In the genomic region with DNA sequence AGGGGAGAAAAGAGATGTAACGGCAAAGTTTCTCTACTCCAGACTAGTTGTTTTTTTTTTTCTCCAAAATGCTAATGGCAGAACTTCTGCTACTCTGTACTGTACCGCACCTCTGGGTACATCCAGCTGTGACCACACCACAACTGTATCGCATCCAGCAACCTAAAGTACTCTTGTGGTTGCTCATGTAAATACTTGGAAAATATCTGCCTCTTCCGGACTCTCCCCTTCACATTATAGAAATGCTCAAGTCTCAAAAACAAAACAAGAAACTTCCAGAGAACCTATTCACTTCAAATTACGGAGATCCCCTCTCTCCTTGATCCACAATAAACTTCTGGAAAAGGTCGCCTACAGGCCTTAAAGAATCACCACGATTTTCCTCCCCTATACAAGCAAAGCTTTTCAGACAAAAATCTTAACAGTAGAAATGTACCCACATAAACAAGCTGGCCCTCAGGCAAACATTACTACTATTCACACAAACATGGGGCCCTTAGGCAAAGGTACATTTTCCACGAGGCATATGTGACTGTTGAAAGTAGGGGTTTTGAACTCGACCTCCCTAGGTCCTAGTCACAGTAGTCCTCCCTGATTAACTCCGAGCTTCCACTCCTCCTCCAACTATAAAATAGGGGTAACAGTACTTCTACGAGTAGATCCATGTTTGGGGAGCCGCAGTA, we compare ENCODE assay signal across 10 cellular contexts.
DNase-seq lines count a peak whose midpoint lies in the region; ATAC-seq and TF ChIP-seq lines count a peak whose summit lies in the region.
"Had no signal": no experiment of that assay in that cellular context is flagged by ENCODE, and none has a peak within 500 bp of the region (broad histone marks: within the 10 kb centered on the region; RNA-seq: fewer than 3 reads in every experiment).

No MANE protein-coding gene starts in this region.

- H3K27ac ChIP-seq in SK-N-SH (ENCODE audit: low read depth in 2 of 2, low read length in 1 of 2), result peak overlapping the region in 1 of 2 experiments; percentile 41; a peak in 1 of 4 replicates
- peak overlapping the region in 3 of 5 donors; percentile 81 to 99 (median 97) for H3K27ac ChIP-seq in adrenal gland
- H3K27ac ChIP-seq in layer of hippocampus (ENCODE audit: low read depth, low read length), result peak overlapping the region; percentile 90
- H3K27ac ChIP-seq in temporal lobe (ENCODE audit: low read depth, low read length), result peak overlapping the region; percentile 83
- H3K27ac ChIP-seq: 22Rv1 had no signal

- no peaks in the 10 kb centered on the region for H3K9me3 ChIP-seq in SK-N-SH
- no peaks in the 10 kb centered on the region for H3K9me3 ChIP-seq in adrenal gland (replicated peaks in 1 of 3)

- H3K79me2 ChIP-seq in SK-N-SH (ENCODE audit: insufficient read depth), result peaks cover 89% of the 10 kb centered on the region

- DNase-seq in SK-N-SH, result no peak
- no peak for DNase-seq in adrenal gland
- no peak for DNase-seq in cerebellum (ENCODE audit: low spot score)
- DNase-seq in NK-92 (lab: John Stamatoyannopoulos, UW; ENCODE audit: unreplicated experiment), result no peak
- DNase-seq in sciatic nerve (ENCODE audit: low spot score), result no peak
- DNase-seq: T1000 had no signal

- ATAC-seq in SK-N-SH treated with all-trans-retinoic acid at 6 μM for 48 hours (no peak), sciatic nerve (no peak)

- no peak for TF ChIP-seq RAD21 in SK-N-SH (IDR thresholded peaks at IDR 0.05; ENCODE audit: low read length)

- H3K4me3 ChIP-seq in SK-N-SH (ENCODE audit: low read depth in 2 of 2, low read length in 1 of 2), result peak overlapping the region; percentile 61 to 93
- H3K4me3 ChIP-seq in adrenal gland, result peak overlapping the region in 3 of 4 donors; percentile 13 to 80 (median 22)

- H3K9me2 ChIP-seq in SK-N-SH, result no peaks in the 10 kb centered on the region

- no peak for TF ChIP-seq CTCF in SK-N-SH (IDR thresholded peaks at IDR 0.05)
- no peak for TF ChIP-seq CTCF in adrenal gland (IDR thresholded peaks at IDR 0.05)

- peak overlapping the region; percentile 52; the same call in 1 of the 2 replicates for H3K9ac ChIP-seq in SK-N-SH

- H2AFZ ChIP-seq in SK-N-SH (ENCODE audit: low read depth), result no peak overlapping the region

- CTCF ChIA-PET in SK-N-SH (lab: Yijun Ruan, JAX), result interaction anchor here (1.2 to 3.3 kb wide), 3 partner anchors 15 to 198 kb away, joined by 3 to 10 read pairs (median 3); no protein-coding TSS in a partner anchor

- no peaks in the 10 kb centered on the region for H3K27me3 ChIP-seq in SK-N-SH (ENCODE audit: insufficient read depth)
- H3K27me3 ChIP-seq in adrenal gland, result no peaks in the 10 kb centered on the region
- no peaks in the 10 kb centered on the region for H3K27me3 ChIP-seq in layer of hippocampus (ENCODE audit: control insufficient read depth, insufficient read depth, low read length)

- peaks cover 52% of the 10 kb centered on the region for H4K20me1 ChIP-seq in SK-N-SH (ENCODE audit: insufficient read depth)

- peaks cover 7 to 23% of the 10 kb centered on the region in 2 experiments for H3K4me1 ChIP-seq in SK-N-SH (ENCODE audit: control insufficient read depth in 1 of 2, insufficient read depth in 2 of 2, low read depth in 1 of 2, low read length in 1 of 2)
- H3K4me1 ChIP-seq in adrenal gland (replicated peaks in 1 of 2), result peaks cover 19 to 65% of the 10 kb centered on the region in 2 donors

- no peak for TF ChIP-seq EP300 in SK-N-SH (IDR thresholded peaks at IDR 0.05; ENCODE audit: borderline replicate concordance in 1 of 2, low read depth in 1 of 2, low read length in 1 of 2)

- WGBS in SK-N-SH (ENCODE audit: low lambda C conversion rate), result 87% methylated on average over 12 of the region's 12 CpGs
- 53 to 61% (median 60%) methylated on average over 12 of the region's 12 CpGs for WGBS in adrenal gland, 4 donors

- TF ChIP-seq POLR2A in adrenal gland (IDR thresholded peaks at IDR 0.05), result no peak

- POLR2A ChIA-PET in SK-N-SH (lab: Yijun Ruan, JAX), result no interaction called here

- H3K4me2 ChIP-seq in SK-N-SH, result peak overlapping the region; percentile 82

- intact Hi-C loops in adrenal gland (cut with DNase I) (loop anchor here in 1 of 2 donors (10.0 kb wide), 1 partner anchor 200 kb away; no protein-coding TSS in a partner anchor), sciatic nerve (cut with DNase I) (loop anchor here (5.0 kb wide), 1 partner anchor 323 kb away; no protein-coding TSS in a partner anchor)

- H3F3A ChIP-seq in SK-N-SH (replicated peaks; ENCODE audit: insufficient read depth), result peaks cover 17% of the 10 kb centered on the region

- peaks cover 9 to 15% of the 10 kb centered on the region in 2 experiments for H3K36me3 ChIP-seq in SK-N-SH (replicated peaks in 1 of 2; ENCODE audit: control insufficient read depth in 1 of 2, insufficient read depth in 2 of 2, low read length in 1 of 2)
- H3K36me3 ChIP-seq in adrenal gland (replicated peaks in 1 of 2), result peaks cover 0 to 11% of the 10 kb centered on the region in 2 donors

TF ChIP-seq in SK-N-SH, 30 proteins besides CTCF, POLR2A, EP300 and RAD21:
- TF ChIP-seq TEAD4 (IDR thresholded peaks at IDR 0.05; ENCODE audit: borderline replicate concordance, insufficient read depth) (no peak), TCF12 (IDR thresholded peaks at IDR 0.05) (no peak)
- TF ChIP-seq, protein P1, sequence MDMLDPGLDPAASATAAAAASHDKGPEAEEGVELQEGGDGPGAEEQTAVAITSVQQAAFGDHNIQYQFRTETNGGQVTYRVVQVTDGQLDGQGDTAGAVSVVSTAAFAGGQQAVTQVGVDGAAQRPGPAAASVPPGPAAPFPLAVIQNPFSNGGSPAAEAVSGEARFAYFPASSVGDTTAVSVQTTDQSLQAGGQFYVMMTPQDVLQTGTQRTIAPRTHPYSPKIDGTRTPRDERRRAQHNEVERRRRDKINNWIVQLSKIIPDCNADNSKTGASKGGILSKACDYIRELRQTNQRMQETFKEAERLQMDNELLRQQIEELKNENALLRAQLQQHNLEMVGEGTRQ (IDR thresholded peaks at IDR 0.05; ENCODE audit: borderline replicate concordance, low read depth, low read length), result no peak

TF ChIP-seq in SK-N-SH treated with all-trans-retinoic acid at 6 μM for 48 hours, 23 proteins besides CTCF, POLR2A, EP300 and RAD21:
- no peak for TF ChIP-seq ZNF565 (CRISPR knock-in tag; conservative IDR thresholded peaks at IDR 0.05; ENCODE audit: low read depth)
